Comparison of ENCODE assay signal across 22 cellular contexts in the genomic region with DNA sequence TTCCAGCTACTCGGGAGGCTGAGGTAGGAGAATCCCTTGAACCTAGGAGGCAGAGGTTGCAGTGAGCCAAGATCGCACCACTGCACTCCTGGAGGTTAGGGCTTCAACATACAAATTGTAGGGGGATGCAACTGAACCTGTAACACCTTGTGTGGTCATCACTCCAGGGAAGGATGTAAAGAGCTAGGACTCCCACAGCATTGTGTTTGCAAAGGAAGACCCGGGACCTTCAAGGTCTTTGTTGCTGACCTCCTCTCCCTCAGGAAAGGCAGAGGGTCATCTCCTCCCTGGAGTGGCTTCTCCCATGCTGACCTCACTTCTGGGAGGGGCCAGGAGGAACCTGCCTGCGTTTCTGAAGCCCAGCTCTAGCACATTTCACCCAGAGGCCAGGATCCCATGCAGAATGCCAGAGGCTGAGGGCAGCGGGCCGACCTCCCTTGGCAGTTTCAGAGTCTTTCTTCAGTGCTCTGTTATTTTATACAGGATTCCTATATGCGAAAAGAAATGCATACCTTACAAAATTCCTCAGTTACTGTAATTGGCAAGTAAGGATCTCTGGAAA.
A peak's percentile ranks its signal among the peaks of the same experiment; 100 is the strongest.
DNase-seq lines count a peak whose midpoint lies in the region; ATAC-seq, FAIRE-seq and TF ChIP-seq lines count a peak whose summit lies in the region.
"Had no signal": no experiment of that assay in that cellular context is flagged by ENCODE, and none has a peak within 500 bp of the region (broad histone marks: within the 10 kb centered on the region; RNA-seq: fewer than 3 reads in every experiment).

No MANE protein-coding gene starts in this region.

- BruUV-seq in HepG2 (replicated peaks; lab: Mats Ljungman, UMichigan), result no TSS peak

- ATAC-seq in Right ventricle myocardium inferior (no peak), HepG2 (no peak)
- ATAC-seq: Panc1 had no signal

- H4K20me1 ChIP-seq in osteoblast (ENCODE audit: insufficient read depth, low read length) (no peaks in the 10 kb centered on the region), HepG2 (ENCODE audit: insufficient read depth, low read length) (no peaks in the 10 kb centered on the region; the same call in 1 of the 2 replicates), smooth muscle cell (ENCODE audit: low read depth) (no peaks in the 10 kb centered on the region)

- H3K79me2 ChIP-seq in osteoblast (ENCODE audit: insufficient read depth, low read length) (no peaks in the 10 kb centered on the region), HepG2 (ENCODE audit: insufficient read depth, low read length) (no peaks in the 10 kb centered on the region), smooth muscle cell (ENCODE audit: low read depth) (no peaks in the 10 kb centered on the region)

- H3K4me1 ChIP-seq in osteoblast (ENCODE audit: insufficient read depth, low read length), result peaks cover 3% of the 10 kb centered on the region
- peaks cover 35% of the 10 kb centered on the region for H3K4me1 ChIP-seq in HepG2 (ENCODE audit: insufficient read depth, low read length)
- peaks cover under 1% of the 10 kb centered on the region for H3K4me1 ChIP-seq in smooth muscle cell (ENCODE audit: low read depth)

- in situ Hi-C loops in HepG2 (cut with HindIII; ENCODE audit: extremely low pct_ligation_motif_present, low pct_unique_long_range_greater_than_20kb), result no loop called here

- no peaks in the 10 kb centered on the region for H3K9me3 ChIP-seq in osteoblast (ENCODE audit: low read depth, low read length)
- no peaks in the 10 kb centered on the region for H3K9me3 ChIP-seq in HepG2 (ENCODE audit: low read length)
- no peaks in the 10 kb centered on the region for H3K9me3 ChIP-seq in smooth muscle cell (replicated peaks; ENCODE audit: low read depth)
- H3K9me3 ChIP-seq: SJCRH30 had no signal

- TF ChIP-seq CTCF in osteoblast (IDR thresholded peaks at IDR 0.05; ENCODE audit: extremely low read depth, low read depth, low read length) (no peak), HepG2 (CRISPR knock-in tag; IDR thresholded peaks at IDR 0.05) (no peak), smooth muscle cell (IDR thresholded peaks at IDR 0.05; ENCODE audit: borderline replicate concordance, insufficient read depth, poor library complexity, severe bottlenecking) (no peak)

- H3K36me3 ChIP-seq in osteoblast (ENCODE audit: insufficient read depth, low read length) (no peaks in the 10 kb centered on the region), HepG2 (replicated peaks in 1 of 2; ENCODE audit: control insufficient read depth in 1 of 2, insufficient read depth in 2 of 2, low read length in 2 of 2) (no peaks in the 10 kb centered on the region), smooth muscle cell (ENCODE audit: low read depth) (no peaks in the 10 kb centered on the region)
- H3K36me3 ChIP-seq: SJCRH30 had no signal

- H3K9ac ChIP-seq in HepG2 (ENCODE audit: insufficient read depth, low read depth, low read length) (no peak overlapping the region), smooth muscle cell (ENCODE audit: low read depth) (no peak overlapping the region)

- TF ChIP-seq POLR2A in HepG2 (IDR thresholded peaks at IDR 0.05; ENCODE audit: insufficient read depth in 1 of 2, low read depth in 2 of 2, low read length in 2 of 2), result no peak

- no peak overlapping the region for H3K27ac ChIP-seq in osteoblast (ENCODE audit: low read depth, low read length)
- H3K27ac ChIP-seq in HepG2 (ENCODE audit: extremely low read length, insufficient read depth, low read length), result no peak overlapping the region
- no peak overlapping the region for H3K27ac ChIP-seq in smooth muscle cell (ENCODE audit: low read depth)
- H3K27ac ChIP-seq: SJCRH30 had no signal

- H2AFZ ChIP-seq in osteoblast (ENCODE audit: low read length) (no peak overlapping the region), HepG2 (ENCODE audit: low read length) (no peak overlapping the region), smooth muscle cell (ENCODE audit: low read depth) (no peak overlapping the region)

- no peak overlapping the region for H3K4me3 ChIP-seq in osteoblast (ENCODE audit: insufficient read depth, low read length)
- H3K4me3 ChIP-seq in HepG2 (replicated peaks in 1 of 3; ENCODE audit: insufficient read depth in 1 of 3, low read depth in 2 of 3, low read length in 3 of 3), result no peak overlapping the region
- H3K4me3 ChIP-seq in smooth muscle cell, result no peak overlapping the region
- H3K4me3 ChIP-seq: SJCRH30 had no signal

- 36% methylated on average over 6 of the region's 7 CpGs for WGBS in HepG2 (ENCODE audit: low lambda C conversion rate)
- 80% methylated on average over 7 of the region's 7 CpGs for WGBS in smooth muscle cell (ENCODE audit: low lambda C conversion rate)

- H3K27me3 ChIP-seq in osteoblast (ENCODE audit: insufficient read depth, low read length) (peaks cover 11% of the 10 kb centered on the region), HepG2 (ENCODE audit: control insufficient read depth in 1 of 2, insufficient read depth in 2 of 2, low read length in 2 of 2) (peaks cover 9 to 34% of the 10 kb centered on the region in 2 experiments; a peak in 4 of 5 replicates), smooth muscle cell (ENCODE audit: low read depth) (no peaks in the 10 kb centered on the region)
- H3K27me3 ChIP-seq: SJCRH30 had no signal

- intact Hi-C loops in cardiac septum (cut with DNase I) (no loop called here), Right ventricle myocardium inferior (cut with DNase I) (no loop called here), HepG2 (cut with micrococcal nuclease; ENCODE audit: unreplicated experiment) (no loop called here)

- no peaks in the 10 kb centered on the region for H3F3A ChIP-seq in smooth muscle cell (ENCODE audit: low read depth)

- DNase-seq in cardiac septum (ENCODE audit: low spot score) (peak; percentile 47), Right ventricle myocardium inferior (ENCODE audit: missing footprints) (no peak), ecto neural progenitor cell (ENCODE audit: low spot score) (peak; percentile 24), osteoblast (ENCODE audit: insufficient read length, low spot score, missing footprints) (peak; percentile 69), HepG2 (ENCODE audit: low spot score) (no peak), SKM-1 treated with dmso at 0.1 percent for 144 hours (lab: John Stamatoyannopoulos, UW; ENCODE audit: unreplicated experiment) (no peak), smooth muscle cell (lab: John Stamatoyannopoulos, UW; ENCODE audit: unreplicated experiment) (no peak)
- DNase-seq: GDM1, IMR-90, NCI-H1105, NCI-H146, NCI-H2029, NCI-H2171, NCI-H524 treated with DMSO at 0.1 percent for 48 hours, NCI-H82, SJCRH30 had no signal

- no peak for TF ChIP-seq RAD21 in HepG2 (CRISPR knock-in tag; IDR thresholded peaks at IDR 0.05)

- CTCF ChIA-PET in HepG2 (lab: Yijun Ruan, JAX; ENCODE audit: low intra/inter-chr PET ratio, low total read pairs), result no interaction called here

- FAIRE-seq in HepG2 (lab: Jason Lieb, UNC), result no peak
- FAIRE-seq: A204.1, D721Med, GM18507, GM19239, H1 had no signal

- POLR2A ChIA-PET in HepG2 (lab: Yijun Ruan, JAX), result no interaction called here

- TF ChIP-seq EP300 in HepG2 (IDR thresholded peaks at IDR 0.05; ENCODE audit: low read depth in 2 of 2, low read length in 2 of 2) (no peak), HepG2 (CRISPR knock-in tag; IDR thresholded peaks at IDR 0.05; ENCODE audit: borderline replicate concordance) (no peak)

- H3K4me2 ChIP-seq in osteoblast (ENCODE audit: insufficient read depth, low read length) (no peak overlapping the region), HepG2 (ENCODE audit: low read depth, low read length) (no peak overlapping the region), smooth muscle cell (no peak overlapping the region)

TF ChIP-seq in HepG2, 621 proteins besides CTCF, POLR2A, EP300 and RAD21:
- TF ChIP-seq ZNF383 (CRISPR knock-in tag; IDR thresholded peaks at IDR 0.05; ENCODE audit: borderline replicate concordance) (no peak), ZNF790 (CRISPR knock-in tag; IDR thresholded peaks at IDR 0.05; ENCODE audit: borderline replicate concordance) (no peak), CREB1 (IDR thresholded peaks at IDR 0.05) (no peak), CREB1 (CRISPR knock-in tag; IDR thresholded peaks at IDR 0.05) (no peak), MEIS2 (CRISPR knock-in tag; IDR thresholded peaks at IDR 0.05) (no peak)

Comparison
In these comparisons a context has a peak if more than half of its experiments do, and no peak if none do; other contexts are left out.
1. DNase-seq: peak in cardiac septum (single experiment), ecto neural progenitor cell (single experiment) and osteoblast (single experiment); none in Right ventricle myocardium inferior (single experiment), HepG2 (single experiment), SKM-1 treated with dmso at 0.1 percent for 144 hours (single experiment) and smooth muscle cell (single experiment).